In genomic region chr18:3453540-3454364, GRCh38 we compare ENCODE assay signal across 8 cellular contexts. TPM values are rescaled to one million over a fixed set of nuclear protein-coding genes. Genes with fewer than 3 reads are reported as not detected.
DNase-seq lines count a peak whose midpoint lies in the region; ATAC-seq and TF ChIP-seq lines count a peak whose summit lies in the region.

No MANE protein-coding gene starts in this region.

- H3K9me3 Mint-ChIP-seq in T-helper 1 cell treated with Interleukin-12 subunit alpha and Interleukin-12 subunit beta and Interleukin-4 antibody, amounts not matched to agents 30 μg/mL and 1 μg/mL, for 36 hours: no peaks in the 10 kb centered on the region

- ATAC-seq in HG02610 (IDR thresholded peaks at IDR 0.05; ENCODE audit: unreplicated experiment): peak; percentile 30
- ATAC-seq in HG03457 (IDR thresholded peaks at IDR 0.05; ENCODE audit: unreplicated experiment): no peak
- ATAC-seq in GM19351 (IDR thresholded peaks at IDR 0.05; ENCODE audit: unreplicated experiment): no peak

- H3K27ac Mint-ChIP-seq in T-helper 1 cell treated with Interleukin-12 subunit alpha and Interleukin-12 subunit beta and Interleukin-4 antibody, amounts not matched to agents 30 μg/mL and 1 μg/mL, for 36 hours: peak overlapping the region; percentile 91

- TF ChIP-seq CTCF in dorsolateral prefrontal cortex (IDR thresholded peaks at IDR 0.05 in 54 of 56, conservative IDR thresholded peaks at IDR 0.05 in 2 of 56; ENCODE audit: low read depth in 1 of 56, partially characterized antibody in 56 of 56): no peak

- intact Hi-C loops in dorsolateral prefrontal cortex (cut with DNase I): loop anchor here (2.0 to 5.0 kb wide), 3 partner anchors 74 to 171 kb away; no protein-coding TSS in a partner anchor

- no peaks in the 10 kb centered on the region for H3K27me3 Mint-ChIP-seq in T-helper 1 cell treated with Interleukin-12 subunit alpha and Interleukin-12 subunit beta and Interleukin-4 antibody, amounts not matched to agents 30 μg/mL and 1 μg/mL, for 36 hours (ENCODE audit: low read depth)

- H3K27me3 ChIP-seq in BLaER1 treated with 17β-estradiol and CSF1 and Interleukin-3, amounts not matched to agents 10 nM and 100 nM: no peaks in the 10 kb centered on the region
- H3K27me3 ChIP-seq in dorsolateral prefrontal cortex: peaks cover 0 to 43% (median 4%) of the 10 kb centered on the region in 45 donors
- no peaks in the 10 kb centered on the region for H3K27me3 ChIP-seq in stomach smooth muscle (ENCODE audit: control insufficient read depth in 1 of 2, insufficient read depth in 2 of 2, low read length in 2 of 2)

- peaks cover 0 to 12% (median 3%) of the 10 kb centered on the region in 11 experiments; a peak in 6 of 22 replicates for H3K9me3 ChIP-seq in BLaER1 treated with 17β-estradiol and CSF1 and Interleukin-3, amounts not matched to agents 10 nM and 100 nM (replicated peaks in 1 of 11)
- no peaks in the 10 kb centered on the region for H3K9me3 ChIP-seq in stomach smooth muscle (ENCODE audit: control insufficient read depth in 2 of 2, low read length in 2 of 2)

- H3K27ac ChIP-seq in BLaER1 treated with 17β-estradiol and CSF1 and Interleukin-3, amounts not matched to agents 10 nM and 100 nM: peak overlapping the region; percentile 97 to 100 (median 99)
- H3K27ac ChIP-seq in dorsolateral prefrontal cortex (peak overlapping the region in 57 of 59 donors; percentile 7 to 99 (median 96)), stomach smooth muscle (ENCODE audit: low read length) (peak overlapping the region; percentile 99)

- H3K4me3 ChIP-seq in BLaER1 treated with 17β-estradiol and CSF1 and Interleukin-3, amounts not matched to agents 10 nM and 100 nM: peak overlapping the region; percentile 93 to 100 (median 96)
- H3K4me3 ChIP-seq in dorsolateral prefrontal cortex (peak overlapping the region in 57 of 59 donors; percentile 1 to 87 (median 40)), stomach smooth muscle (ENCODE audit: low read length in 2 of 2) (peak overlapping the region; percentile 58 to 96)

- peak overlapping the region; percentile 84 to 96 (median 94) for H3K4me2 ChIP-seq in BLaER1 treated with 17β-estradiol and CSF1 and Interleukin-3, amounts not matched to agents 10 nM and 100 nM

- H3K9ac ChIP-seq in BLaER1 treated with 17β-estradiol and CSF1 and Interleukin-3, amounts not matched to agents 10 nM and 100 nM: peak overlapping the region; percentile 97 to 100 (median 99)
- H3K9ac ChIP-seq in stomach smooth muscle (ENCODE audit: low read length in 2 of 2): peak overlapping the region; percentile 51 to 100

- H3K4me1 ChIP-seq in BLaER1 treated with 17β-estradiol and CSF1 and Interleukin-3, amounts not matched to agents 10 nM and 100 nM: peaks cover 30 to 50% (median 41%) of the 10 kb centered on the region in 10 experiments
- H3K4me1 ChIP-seq in stomach smooth muscle (ENCODE audit: control insufficient read depth, insufficient read depth, low read length): peaks cover 11% of the 10 kb centered on the region

- H4K20me1 ChIP-seq in BLaER1 treated with 17β-estradiol and CSF1 and Interleukin-3, amounts not matched to agents 10 nM and 100 nM: peaks cover 59 to 78% (median 74%) of the 10 kb centered on the region in 11 experiments

- DNase-seq in dorsolateral prefrontal cortex: no peak
- DNase-seq in medulla oblongata (ENCODE audit: extremely low spot score): peak; percentile 69

- H3K36me3 Mint-ChIP-seq in T-helper 1 cell treated with Interleukin-12 subunit alpha and Interleukin-12 subunit beta and Interleukin-4 antibody, amounts not matched to agents 30 μg/mL and 1 μg/mL, for 36 hours (ENCODE audit: low read depth): peaks cover 20% of the 10 kb centered on the region

- peaks cover 38% of the 10 kb centered on the region for H3K4me1 Mint-ChIP-seq in T-helper 1 cell treated with Interleukin-12 subunit alpha and Interleukin-12 subunit beta and Interleukin-4 antibody, amounts not matched to agents 30 μg/mL and 1 μg/mL, for 36 hours (ENCODE audit: low read depth)

- peaks cover 32 to 67% (median 46%) of the 10 kb centered on the region in 11 experiments for H3K36me3 ChIP-seq in BLaER1 treated with 17β-estradiol and CSF1 and Interleukin-3, amounts not matched to agents 10 nM and 100 nM
- H3K36me3 ChIP-seq in stomach smooth muscle (ENCODE audit: control insufficient read depth in 2 of 2, insufficient read depth in 2 of 2, low read length in 2 of 2): peaks cover 10 to 21% of the 10 kb centered on the region in 2 donors

- peak overlapping the region; percentile 90 for H3K4me3 Mint-ChIP-seq in T-helper 1 cell treated with Interleukin-12 subunit alpha and Interleukin-12 subunit beta and Interleukin-4 antibody, amounts not matched to agents 30 μg/mL and 1 μg/mL, for 36 hours

RNA-seq across cellular contexts. Expression of gene TGIF1, which starts 3.8 kb away (rescaled TPM):
- 10 to 100 TPM in 81 of 120 experiments, 1 to 10 TPM in 39; 5.1 to 30.2 (median 12.3) TPM for total RNA-seq in dorsolateral prefrontal cortex

Comparison
In these comparisons a context has a peak if more than half of its experiments do, and no peak if none do; other contexts are left out.
1. H3K4me3 ChIP-seq: peak in every context shown above with its lines; median percentile 96 in BLaER1 treated with 17β-estradiol and CSF1 and Interleukin-3, amounts not matched to agents 10 nM and 100 nM; 77 in stomach smooth muscle; 40 in dorsolateral prefrontal cortex.